Comparison of ENCODE assay signal across 14 cellular contexts in the genomic region with DNA sequence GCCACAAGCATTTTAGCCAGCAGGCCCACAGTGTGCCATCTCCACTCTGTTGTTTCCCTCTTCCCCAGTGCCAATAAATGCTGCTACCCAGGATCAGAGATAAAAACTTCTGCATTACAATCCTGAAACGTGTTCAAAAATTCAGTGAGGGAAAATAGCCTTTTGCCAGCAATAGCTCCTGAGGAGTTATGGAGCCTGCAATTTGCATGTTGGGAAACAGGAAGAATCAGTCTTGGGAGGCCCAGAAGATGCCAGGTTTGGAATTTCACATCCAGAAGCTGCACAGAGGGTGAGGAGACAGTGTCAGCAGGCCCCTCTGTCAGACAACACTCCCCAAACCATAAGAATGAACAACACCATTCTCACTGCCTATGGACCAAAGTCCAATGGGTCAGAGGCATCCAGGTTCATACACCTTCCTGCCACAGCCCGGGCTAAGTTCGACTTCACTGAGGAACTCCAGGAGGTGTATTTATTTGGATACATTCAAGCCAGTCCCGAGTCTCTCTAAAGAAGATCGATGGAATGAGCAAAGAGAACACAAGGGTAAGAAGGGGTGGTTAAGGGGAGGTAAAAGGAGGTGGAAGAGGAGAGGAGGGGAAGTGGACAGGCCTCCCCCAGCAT. TPM values are rescaled to one million over a fixed set of nuclear protein-coding genes. Genes with fewer than 3 reads are reported as not detected.
DNase-seq lines count a peak whose midpoint lies in the region; ATAC-seq and TF ChIP-seq lines count a peak whose summit lies in the region.
"Had no signal": no experiment of that assay in that cellular context is flagged by ENCODE, and none has a peak within 500 bp of the region (broad histone marks: within the 10 kb centered on the region; RNA-seq: fewer than 3 reads in every experiment).

No MANE protein-coding gene starts in this region.

- peak overlapping the region in 1 of 2 donors; percentile 21 for H3K9ac ChIP-seq in colonic mucosa (ENCODE audit: low read depth in 2 of 2, low read length in 2 of 2)
- no peak overlapping the region for H3K9ac ChIP-seq in liver (ENCODE audit: low read depth in 1 of 2, low read length in 2 of 2)
- no peak overlapping the region for H3K9ac ChIP-seq in stomach smooth muscle (ENCODE audit: low read length in 2 of 2)

- peak overlapping the region; percentile 19 for H3K27ac ChIP-seq in colonic mucosa
- peak overlapping the region; percentile 48 to 70 for H3K27ac ChIP-seq in liver (ENCODE audit: low read depth in 1 of 2, low read length in 2 of 2)
- H3K27ac ChIP-seq in stomach smooth muscle (ENCODE audit: low read length) = peak overlapping the region; percentile 11

- 28% methylated on average over 5 of the region's 5 CpGs for WGBS in liver

- H3K4me1 ChIP-seq in colonic mucosa (peaks cover 6% of the 10 kb centered on the region), liver (ENCODE audit: control insufficient read depth in 4 of 4, insufficient read depth in 4 of 4, low read length in 3 of 4) (peaks cover 14 to 48% (median 45%) of the 10 kb centered on the region in 4 donors), stomach smooth muscle (ENCODE audit: control insufficient read depth, insufficient read depth, low read length) (peaks cover 7% of the 10 kb centered on the region)

- peak in 1 of 2 donors; percentile 37 for TF ChIP-seq RAD21 in liver (IDR thresholded peaks at IDR 0.05)

- intact Hi-C loops in colonic mucosa (cut with DNase I) = no loop called here

- H3K27me3 ChIP-seq in colonic mucosa (no peaks in the 10 kb centered on the region), liver (ENCODE audit: control insufficient read depth in 4 of 4, insufficient read depth in 4 of 4, low read length in 3 of 4) (no peaks in the 10 kb centered on the region), stomach smooth muscle (ENCODE audit: control insufficient read depth in 1 of 2, insufficient read depth in 2 of 2, low read length in 2 of 2) (no peaks in the 10 kb centered on the region)
- H3K27me3 ChIP-seq: adrenal gland had no signal

- H3K4me3 ChIP-seq in colonic mucosa (no peak overlapping the region), liver (ENCODE audit: low read depth in 1 of 3, low read length in 3 of 3) (no peak overlapping the region), stomach smooth muscle (ENCODE audit: low read length in 2 of 2) (no peak overlapping the region)
- H3K4me3 ChIP-seq: adrenal gland, K562 had no signal

- TF ChIP-seq CTCF in GM13976 (IDR thresholded peaks at IDR 0.05; ENCODE audit: borderline replicate concordance, control extremely low read depth, extremely low read depth, insufficient read depth, missing control alignments) (no peak), colonic mucosa (IDR thresholded peaks at IDR 0.05) (no peak), liver (IDR thresholded peaks at IDR 0.05; ENCODE audit: low read depth, low read length, missing input control) (no peak)

- no peaks in the 10 kb centered on the region for H3K9me3 ChIP-seq in colonic mucosa
- H3K9me3 ChIP-seq in liver (ENCODE audit: control insufficient read depth in 4 of 4, low read length in 3 of 4) = peaks cover 0 to 2% (median 0%) of the 10 kb centered on the region in 4 donors
- H3K9me3 ChIP-seq in stomach smooth muscle (ENCODE audit: control insufficient read depth in 2 of 2, low read length in 2 of 2) = no peaks in the 10 kb centered on the region
- H3K9me3 ChIP-seq: adrenal gland had no signal

- ATAC-seq in HG02981 (IDR thresholded peaks at IDR 0.05; ENCODE audit: unreplicated experiment) = no peak
- ATAC-seq: HCT116 had no signal

- H3K36me3 ChIP-seq in colonic mucosa (peaks cover 6% of the 10 kb centered on the region), liver (ENCODE audit: control insufficient read depth in 4 of 4, insufficient read depth in 3 of 4, low read depth in 1 of 4, low read length in 3 of 4) (peaks cover 1 to 32% (median 24%) of the 10 kb centered on the region in 4 donors), stomach smooth muscle (ENCODE audit: control insufficient read depth in 2 of 2, insufficient read depth in 2 of 2, low read length in 2 of 2) (peaks cover 12 to 15% of the 10 kb centered on the region in 2 donors)

- in situ Hi-C loops in GM13976 (cut with MboI; ENCODE audit: low sequenced_read_pairs, unreplicated experiment) = no loop called here

- DNase-seq in GM13976 (ENCODE audit: low spot score) = peak; percentile 15
- no peak for DNase-seq in colonic mucosa
- no peak for DNase-seq in activated CD4-positive, alpha-beta T cell treated with anti-CD3 and anti-CD28 coated beads, Interleukin-2, amount 50 U/mL, for 48 hours
- no peak for DNase-seq in 8988T
- no peak for DNase-seq in GDM1 (lab: John Stamatoyannopoulos, UW)
- DNase-seq: Calu3, NCI-H187 had no signal

TF ChIP-seq in liver, 16 proteins besides CTCF, POLR2A, EP300 and RAD21:
- TF ChIP-seq NR2F2 (IDR thresholded peaks at IDR 0.05) (peak; percentile 12), SP1 (IDR thresholded peaks at IDR 0.05) (peak; percentile 68), TAF1 (conservative IDR thresholded peaks at IDR 0.05) (no peak), HNF4G (IDR thresholded peaks at IDR 0.05) (peak; percentile 83), RXRA (IDR thresholded peaks at IDR 0.05) (peak; percentile 76 to 89), HNF4A (conservative IDR thresholded peaks at IDR 0.05) (peak; percentile 84 to 95)
- TF ChIP-seq, protein P1, sequence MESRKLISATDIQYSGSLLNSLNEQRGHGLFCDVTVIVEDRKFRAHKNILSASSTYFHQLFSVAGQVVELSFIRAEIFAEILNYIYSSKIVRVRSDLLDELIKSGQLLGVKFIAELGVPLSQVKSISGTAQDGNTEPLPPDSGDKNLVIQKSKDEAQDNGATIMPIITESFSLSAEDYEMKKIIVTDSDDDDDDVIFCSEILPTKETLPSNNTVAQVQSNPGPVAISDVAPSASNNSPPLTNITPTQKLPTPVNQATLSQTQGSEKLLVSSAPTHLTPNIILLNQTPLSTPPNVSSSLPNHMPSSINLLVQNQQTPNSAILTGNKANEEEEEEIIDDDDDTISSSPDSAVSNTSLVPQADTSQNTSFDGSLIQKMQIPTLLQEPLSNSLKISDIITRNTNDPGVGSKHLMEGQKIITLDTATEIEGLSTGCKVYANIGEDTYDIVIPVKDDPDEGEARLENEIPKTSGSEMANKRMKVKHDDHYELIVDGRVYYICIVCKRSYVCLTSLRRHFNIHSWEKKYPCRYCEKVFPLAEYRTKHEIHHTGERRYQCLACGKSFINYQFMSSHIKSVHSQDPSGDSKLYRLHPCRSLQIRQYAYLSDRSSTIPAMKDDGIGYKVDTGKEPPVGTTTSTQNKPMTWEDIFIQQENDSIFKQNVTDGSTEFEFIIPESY (IDR thresholded peaks at IDR 0.05) = no peak
- TF ChIP-seq, protein P2, sequence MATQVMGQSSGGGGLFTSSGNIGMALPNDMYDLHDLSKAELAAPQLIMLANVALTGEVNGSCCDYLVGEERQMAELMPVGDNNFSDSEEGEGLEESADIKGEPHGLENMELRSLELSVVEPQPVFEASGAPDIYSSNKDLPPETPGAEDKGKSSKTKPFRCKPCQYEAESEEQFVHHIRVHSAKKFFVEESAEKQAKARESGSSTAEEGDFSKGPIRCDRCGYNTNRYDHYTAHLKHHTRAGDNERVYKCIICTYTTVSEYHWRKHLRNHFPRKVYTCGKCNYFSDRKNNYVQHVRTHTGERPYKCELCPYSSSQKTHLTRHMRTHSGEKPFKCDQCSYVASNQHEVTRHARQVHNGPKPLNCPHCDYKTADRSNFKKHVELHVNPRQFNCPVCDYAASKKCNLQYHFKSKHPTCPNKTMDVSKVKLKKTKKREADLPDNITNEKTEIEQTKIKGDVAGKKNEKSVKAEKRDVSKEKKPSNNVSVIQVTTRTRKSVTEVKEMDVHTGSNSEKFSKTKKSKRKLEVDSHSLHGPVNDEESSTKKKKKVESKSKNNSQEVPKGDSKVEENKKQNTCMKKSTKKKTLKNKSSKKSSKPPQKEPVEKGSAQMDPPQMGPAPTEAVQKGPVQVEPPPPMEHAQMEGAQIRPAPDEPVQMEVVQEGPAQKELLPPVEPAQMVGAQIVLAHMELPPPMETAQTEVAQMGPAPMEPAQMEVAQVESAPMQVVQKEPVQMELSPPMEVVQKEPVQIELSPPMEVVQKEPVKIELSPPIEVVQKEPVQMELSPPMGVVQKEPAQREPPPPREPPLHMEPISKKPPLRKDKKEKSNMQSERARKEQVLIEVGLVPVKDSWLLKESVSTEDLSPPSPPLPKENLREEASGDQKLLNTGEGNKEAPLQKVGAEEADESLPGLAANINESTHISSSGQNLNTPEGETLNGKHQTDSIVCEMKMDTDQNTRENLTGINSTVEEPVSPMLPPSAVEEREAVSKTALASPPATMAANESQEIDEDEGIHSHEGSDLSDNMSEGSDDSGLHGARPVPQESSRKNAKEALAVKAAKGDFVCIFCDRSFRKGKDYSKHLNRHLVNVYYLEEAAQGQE (IDR thresholded peaks at IDR 0.05) = no peak
- TF ChIP-seq, protein P3, sequence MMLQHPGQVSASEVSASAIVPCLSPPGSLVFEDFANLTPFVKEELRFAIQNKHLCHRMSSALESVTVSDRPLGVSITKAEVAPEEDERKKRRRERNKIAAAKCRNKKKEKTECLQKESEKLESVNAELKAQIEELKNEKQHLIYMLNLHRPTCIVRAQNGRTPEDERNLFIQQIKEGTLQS (IDR thresholded peaks at IDR 0.05) = no peak

RNA-seq across cellular contexts. Expression of a gene that starts 20.8 kb away (rescaled TPM):
- total RNA-seq in colonic mucosa (100 to 1,000 TPM; 402 to 509 TPM), liver (100 to 1,000 TPM in 1 of 2 donors, 10 to 100 TPM in 1; 81.8 to 202 TPM)
- polyA plus RNA-seq in liver = 100 to 1,000 TPM in 1 of 2 donors, 10 to 100 TPM in 1; 75.4 to 178 TPM

RNA-seq across cellular contexts. Expression of a gene that starts 38.5 kb away (rescaled TPM):
- total RNA-seq in colonic mucosa (not detected), liver (not detected)
- polyA plus RNA-seq in liver = not detected
- total RNA-seq: adrenal gland; Calu3; K562; T-helper 2 cell treated with Interferon-gamma antibody and Interleukin-4, amounts not matched to agents 100 ng/mL and 5 ng/mL, for 36 hours had no signal
- polyA plus RNA-seq: adrenal gland, K562 had no signal
